8 cellular contexts compared by ENCODE assay signal in the genomic region with DNA sequence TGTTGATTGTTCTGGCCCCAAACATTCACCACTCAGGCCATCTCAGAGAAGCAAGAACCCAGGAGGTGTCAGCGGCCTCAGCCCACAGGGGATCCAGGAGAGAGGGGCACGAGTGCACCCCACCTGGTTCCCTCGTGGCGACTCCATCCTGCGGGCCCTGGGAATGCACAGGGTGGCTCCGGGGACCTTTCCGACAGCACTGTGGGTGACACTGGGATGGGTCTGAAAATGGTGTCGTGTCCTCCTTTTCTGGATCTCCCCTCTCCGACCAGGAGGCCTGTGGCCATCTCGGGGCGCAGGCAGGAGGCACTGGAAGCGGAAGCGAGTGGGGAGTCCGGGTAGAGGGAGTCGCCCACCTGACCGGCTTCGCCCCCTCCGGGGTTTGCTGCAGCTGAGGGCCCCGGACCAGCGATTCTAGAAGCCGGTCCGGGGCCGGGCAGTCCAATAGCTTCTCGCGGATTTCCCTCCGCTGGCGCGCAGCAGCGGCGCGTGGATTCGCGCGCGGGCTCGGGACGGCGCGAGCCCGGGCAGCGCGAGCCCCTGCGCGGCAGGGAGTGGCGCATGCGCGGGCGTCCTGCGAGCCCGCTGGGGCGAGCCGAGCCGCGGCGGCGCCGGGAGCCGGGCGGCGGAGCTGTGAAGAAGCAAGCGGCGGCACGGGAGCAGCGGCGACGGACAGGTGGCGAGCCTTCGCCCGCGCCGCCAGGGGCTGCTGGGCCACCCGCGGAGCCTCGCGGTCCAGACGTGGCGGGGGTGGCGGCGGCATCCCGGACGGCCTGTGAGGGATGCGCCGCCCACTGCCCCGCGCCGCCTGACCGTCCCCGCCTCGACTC. TPM values are rescaled to one million over a fixed set of nuclear protein-coding genes. Genes with fewer than 3 reads are reported as not detected.
DNase-seq lines count a peak whose midpoint lies in the region; ATAC-seq and TF ChIP-seq lines count a peak whose summit lies in the region.

A gene with protein sequence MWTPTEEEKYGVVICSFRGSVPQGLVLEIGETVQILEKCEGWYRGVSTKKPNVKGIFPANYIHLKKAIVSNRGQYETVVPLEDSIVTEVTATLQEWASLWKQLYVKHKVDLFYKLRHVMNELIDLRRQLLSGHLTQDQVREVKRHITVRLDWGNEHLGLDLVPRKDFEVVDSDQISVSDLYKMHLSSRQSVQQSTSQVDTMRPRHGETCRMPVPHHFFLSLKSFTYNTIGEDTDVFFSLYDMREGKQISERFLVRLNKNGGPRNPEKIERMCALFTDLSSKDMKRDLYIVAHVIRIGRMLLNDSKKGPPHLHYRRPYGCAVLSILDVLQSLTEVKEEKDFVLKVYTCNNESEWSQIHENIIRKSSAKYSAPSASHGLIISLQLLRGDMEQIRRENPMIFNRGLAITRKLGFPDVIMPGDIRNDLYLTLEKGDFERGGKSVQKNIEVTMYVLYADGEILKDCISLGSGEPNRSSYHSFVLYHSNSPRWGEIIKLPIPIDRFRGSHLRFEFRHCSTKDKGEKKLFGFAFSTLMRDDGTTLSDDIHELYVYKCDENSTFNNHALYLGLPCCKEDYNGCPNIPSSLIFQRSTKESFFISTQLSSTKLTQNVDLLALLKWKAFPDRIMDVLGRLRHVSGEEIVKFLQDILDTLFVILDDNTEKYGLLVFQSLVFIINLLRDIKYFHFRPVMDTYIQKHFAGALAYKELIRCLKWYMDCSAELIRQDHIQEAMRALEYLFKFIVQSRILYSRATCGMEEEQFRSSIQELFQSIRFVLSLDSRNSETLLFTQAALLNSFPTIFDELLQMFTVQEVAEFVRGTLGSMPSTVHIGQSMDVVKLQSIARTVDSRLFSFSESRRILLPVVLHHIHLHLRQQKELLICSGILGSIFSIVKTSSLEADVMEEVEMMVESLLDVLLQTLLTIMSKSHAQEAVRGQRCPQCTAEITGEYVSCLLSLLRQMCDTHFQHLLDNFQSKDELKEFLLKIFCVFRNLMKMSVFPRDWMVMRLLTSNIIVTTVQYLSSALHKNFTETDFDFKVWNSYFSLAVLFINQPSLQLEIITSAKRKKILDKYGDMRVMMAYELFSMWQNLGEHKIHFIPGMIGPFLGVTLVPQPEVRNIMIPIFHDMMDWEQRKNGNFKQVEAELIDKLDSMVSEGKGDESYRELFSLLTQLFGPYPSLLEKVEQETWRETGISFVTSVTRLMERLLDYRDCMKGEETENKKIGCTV (N-terminal part only) (plus strand): TSS at position 579 of the 830 bp plus-strand sequence. CDS start 337 bp downstream, outside the sequence.

- peaks cover 9 to 13% (median 13%) of the 10 kb centered on the region in 3 donors for H3K27me3 Mint-ChIP-seq in immature natural killer cell (ENCODE audit: low read depth in 3 of 3)

- H3K4me1 Mint-ChIP-seq in immature natural killer cell, result peaks cover 5 to 11% of the 10 kb centered on the region in 2 donors

- in situ Hi-C loops in T47D (cut with HindIII; ENCODE audit: low pct_unique_long_range_greater_than_20kb, low sequenced_read_pairs), result no loop called here

- H3K27ac Mint-ChIP-seq in immature natural killer cell, result peak within 1 kb of the TSS in 3 of 6 donors; percentile 11 to 26 (median 15)

- no peak for TF ChIP-seq CTCF in GM06990 (IDR thresholded peaks at IDR 0.05; ENCODE audit: insufficient read depth, low read length, poor library complexity, severe bottlenecking)

- peaks cover 2% of the 10 kb centered on the region for H3K27me3 ChIP-seq in GM06990 (replicated peaks; ENCODE audit: control insufficient read depth, insufficient read depth, low read length)

- H3K36me3 ChIP-seq in GM06990 (ENCODE audit: control insufficient read depth, insufficient read depth, low read length), result no peaks in the 10 kb centered on the region

- no peak within 1 kb of the TSS for H3K4me3 ChIP-seq in GM06990 (replicated peaks; ENCODE audit: low read depth, low read length)

- DNase-seq in GM06990 (ENCODE audit: extremely low read depth, insufficient read length) (peak; percentile 54), HPDE6-E6E7 (ENCODE audit: extremely low spot score) (peak; percentile 10), UCSD-AML1 (lab: John Stamatoyannopoulos, UW; ENCODE audit: unreplicated experiment) (peak; percentile 53), T47D (ENCODE audit: low read depth in 1 of 2, low spot score in 1 of 2) (peak; percentile 71 to 77), immature natural killer cell (peak; percentile 67 to 75 (median 74))
- peak; percentile 61 for DNase-seq in stimulated activated CD4-positive, alpha-beta T cell treated with anti-CD3 and anti-CD28 coated beads, Interleukin-12 subunit alpha, Interleukin-12 subunit beta, amount 100 ng/mL, for 4 hours

- H3K36me3 Mint-ChIP-seq in immature natural killer cell, result peaks cover 0 to 4% (median 0%) of the 10 kb centered on the region in 3 donors

- H3K4me3 Mint-ChIP-seq in immature natural killer cell, result peak within 1 kb of the TSS; percentile 79 to 86 (median 83)

- ATAC-seq in GM19395 (IDR thresholded peaks at IDR 0.05; ENCODE audit: unreplicated experiment) (no peak), GM18870 (IDR thresholded peaks at IDR 0.05; ENCODE audit: unreplicated experiment) (no peak)

- no peaks in the 10 kb centered on the region for H3K9me3 Mint-ChIP-seq in immature natural killer cell

RNA-seq across cellular contexts. Expression of the gene that starts here (rescaled TPM):
- under 1 TPM in 2 of 3 donors, not detected in 1; 0.06 to 0.08 TPM for polyA plus RNA-seq in immature natural killer cell

Comparison
In these comparisons a context has a peak if more than half of its experiments do, and no peak if none do; other contexts are left out.
1. Peak in DNase-seq in immature natural killer cell; RNA of the gene not detected or under 1 TPM.
2. DNase-seq: peak in every context shown above with its lines; median percentile 74 in T47D; 74 in immature natural killer cell; 61 in stimulated activated CD4-positive, alpha-beta T cell treated with anti-CD3 and anti-CD28 coated beads, Interleukin-12 subunit alpha, Interleukin-12 subunit beta, amount 100 ng/mL, for 4 hours; 54 in GM06990; 53 in UCSD-AML1; 10 in HPDE6-E6E7.